ENCODE assay signal across 8 cellular contexts in the genomic region with DNA sequence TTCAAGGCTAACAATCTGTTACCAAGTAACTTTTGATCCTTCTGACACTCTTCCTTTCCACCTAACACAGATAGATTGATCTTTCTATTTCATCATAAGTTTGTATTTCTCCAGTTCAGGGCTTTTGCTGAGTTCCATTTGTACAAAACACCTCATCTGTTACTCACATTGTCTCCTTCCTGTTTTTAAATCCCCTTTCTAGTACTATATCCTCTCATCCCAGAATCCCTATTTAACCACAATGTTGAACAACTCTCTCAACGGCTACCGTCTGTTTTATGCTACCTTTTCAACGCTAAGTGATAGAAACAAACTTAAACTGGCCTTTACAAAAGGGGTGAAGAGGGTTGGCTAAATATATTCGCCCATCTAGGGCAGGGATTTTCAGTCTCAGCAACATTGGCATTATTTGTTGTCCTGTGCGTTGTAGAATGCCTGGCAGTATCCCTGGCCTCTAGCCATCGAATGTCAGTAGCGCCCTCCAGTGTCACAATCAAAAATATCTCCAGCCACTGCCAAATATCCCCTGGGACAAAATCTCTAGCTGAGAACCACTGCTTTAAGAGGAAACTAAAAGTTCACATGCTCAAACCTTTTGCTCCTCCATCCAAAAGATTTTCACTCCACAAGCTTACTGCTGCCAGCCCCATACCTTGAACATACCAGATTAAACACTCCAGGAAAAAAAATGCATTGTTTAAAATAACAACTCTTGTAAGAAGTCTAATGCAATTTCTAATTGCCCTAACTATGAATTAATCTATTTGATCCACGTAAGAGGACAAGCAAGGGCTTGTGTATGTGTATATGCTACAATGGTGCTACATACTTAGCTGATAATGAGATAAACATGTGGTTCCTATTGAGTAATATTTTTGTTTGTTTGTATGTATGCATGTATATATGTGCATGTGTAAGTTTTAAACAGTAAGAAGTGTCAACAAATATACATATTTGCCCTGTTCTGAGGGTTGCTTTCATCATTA.
A peak's percentile ranks its signal among the peaks of the same experiment; 100 is the strongest.
DNase-seq lines count a peak whose midpoint lies in the region; ATAC-seq lines count a peak whose summit lies in the region.

No MANE protein-coding gene starts in this region.

- no peak overlapping the region for H3K4me3 ChIP-seq in skeletal muscle cell (ENCODE audit: low read depth, low read length)

- DNase-seq in OCI-M1 (lab: John Stamatoyannopoulos, UW) (peak; percentile 100), foreskin melanocyte (peak; percentile 66), skeletal muscle cell (ENCODE audit: low read depth) (peak; percentile 10), GF-D8 (lab: John Stamatoyannopoulos, UW) (no peak)

- ATAC-seq in GM18498 (IDR thresholded peaks at IDR 0.05; ENCODE audit: unreplicated experiment) (peak; percentile 63), HG03565 (IDR thresholded peaks at IDR 0.05; ENCODE audit: unreplicated experiment) (peak; percentile 59), HG03095 (IDR thresholded peaks at IDR 0.05; ENCODE audit: unreplicated experiment) (no peak), GM21619 (IDR thresholded peaks at IDR 0.05; ENCODE audit: unreplicated experiment) (no peak)

Comparison
In these comparisons a context has a peak if more than half of its experiments do, and no peak if none do; other contexts are left out.
1. ATAC-seq: peak in GM18498 (single experiment) and HG03565 (single experiment); none in HG03095 (single experiment) and GM21619 (single experiment).